Comparison of ENCODE assay signal across 1 cellular context in the genomic region with DNA sequence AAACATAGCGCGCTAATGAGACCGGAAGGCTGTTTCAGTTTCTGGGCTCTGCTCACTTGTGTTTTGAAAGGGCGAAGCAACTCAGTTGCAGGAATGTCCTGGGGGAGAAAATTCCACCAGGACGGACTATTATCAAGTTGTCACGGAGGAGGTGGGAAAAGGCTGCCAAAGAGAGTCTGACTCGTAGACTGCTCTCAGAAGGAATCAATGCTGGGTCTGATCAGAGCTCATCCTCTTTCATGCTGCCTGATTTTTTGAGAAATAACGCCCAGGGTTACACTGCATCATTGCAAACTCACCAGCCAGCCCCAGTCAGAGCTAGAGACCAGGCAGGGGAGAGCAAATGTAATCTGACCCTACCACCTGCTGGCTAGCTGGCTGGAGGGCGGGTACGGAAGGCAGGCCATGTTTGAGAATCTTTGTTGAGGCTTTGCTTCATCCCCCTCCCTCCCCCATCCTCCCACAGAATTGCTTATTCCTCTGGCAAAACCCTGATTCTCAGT.
TF ChIP-seq lines count a peak whose summit lies in the region.

No MANE protein-coding gene starts in this region.

TF ChIP-seq in SK-N-SH, 30 proteins besides CTCF, POLR2A, EP300 and RAD21 (continued from another document):
- TF ChIP-seq, protein P1, sequence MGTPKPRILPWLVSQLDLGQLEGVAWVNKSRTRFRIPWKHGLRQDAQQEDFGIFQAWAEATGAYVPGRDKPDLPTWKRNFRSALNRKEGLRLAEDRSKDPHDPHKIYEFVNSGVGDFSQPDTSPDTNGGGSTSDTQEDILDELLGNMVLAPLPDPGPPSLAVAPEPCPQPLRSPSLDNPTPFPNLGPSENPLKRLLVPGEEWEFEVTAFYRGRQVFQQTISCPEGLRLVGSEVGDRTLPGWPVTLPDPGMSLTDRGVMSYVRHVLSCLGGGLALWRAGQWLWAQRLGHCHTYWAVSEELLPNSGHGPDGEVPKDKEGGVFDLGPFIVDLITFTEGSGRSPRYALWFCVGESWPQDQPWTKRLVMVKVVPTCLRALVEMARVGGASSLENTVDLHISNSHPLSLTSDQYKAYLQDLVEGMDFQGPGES (IDR thresholded peaks at IDR 0.05; ENCODE audit: low read depth, low read length) = no peak
- TF ChIP-seq CHD2 (IDR thresholded peaks at IDR 0.05; ENCODE audit: low read length, partially characterized antibody) (no peak), TEAD4 (IDR thresholded peaks at IDR 0.05; ENCODE audit: borderline replicate concordance, insufficient read depth) (no peak), RXRA (IDR thresholded peaks at IDR 0.05; ENCODE audit: borderline replicate concordance, low read depth) (no peak), EZH2phosphoT487 (IDR thresholded peaks at IDR 0.05; ENCODE audit: borderline replicate concordance, low read depth) (no peak), SIN3A (IDR thresholded peaks at IDR 0.05; ENCODE audit: borderline replicate concordance, low read depth, low read length) (no peak), TCF12 (IDR thresholded peaks at IDR 0.05) (no peak), NFIC (IDR thresholded peaks at IDR 0.05; ENCODE audit: borderline replicate concordance) (no peak), MXI1 (IDR thresholded peaks at IDR 0.05; ENCODE audit: low read depth, low read length) (no peak), SMC3 (IDR thresholded peaks at IDR 0.05; ENCODE audit: low read depth, low read length) (no peak), FOXJ3 (CRISPR knock-in tag; IDR thresholded peaks at IDR 0.05) (no peak), ELF1 (IDR thresholded peaks at IDR 0.05) (no peak), RCOR1 (IDR thresholded peaks at IDR 0.05; ENCODE audit: low read length) (no peak), NRF1 (IDR thresholded peaks at IDR 0.05; ENCODE audit: low read depth, low read length) (no peak), MEF2A (IDR thresholded peaks at IDR 0.05; ENCODE audit: borderline replicate concordance, low read depth) (no peak)
- TF ChIP-seq, protein P2, sequence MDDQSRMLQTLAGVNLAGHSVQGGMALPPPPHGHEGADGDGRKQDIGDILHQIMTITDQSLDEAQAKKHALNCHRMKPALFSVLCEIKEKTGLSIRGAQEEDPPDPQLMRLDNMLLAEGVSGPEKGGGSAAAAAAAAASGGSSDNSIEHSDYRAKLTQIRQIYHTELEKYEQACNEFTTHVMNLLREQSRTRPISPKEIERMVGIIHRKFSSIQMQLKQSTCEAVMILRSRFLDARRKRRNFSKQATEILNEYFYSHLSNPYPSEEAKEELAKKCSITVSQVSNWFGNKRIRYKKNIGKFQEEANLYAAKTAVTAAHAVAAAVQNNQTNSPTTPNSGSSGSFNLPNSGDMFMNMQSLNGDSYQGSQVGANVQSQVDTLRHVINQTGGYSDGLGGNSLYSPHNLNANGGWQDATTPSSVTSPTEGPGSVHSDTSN (IDR thresholded peaks at IDR 0.05) = no peak
- TF ChIP-seq, protein P3, sequence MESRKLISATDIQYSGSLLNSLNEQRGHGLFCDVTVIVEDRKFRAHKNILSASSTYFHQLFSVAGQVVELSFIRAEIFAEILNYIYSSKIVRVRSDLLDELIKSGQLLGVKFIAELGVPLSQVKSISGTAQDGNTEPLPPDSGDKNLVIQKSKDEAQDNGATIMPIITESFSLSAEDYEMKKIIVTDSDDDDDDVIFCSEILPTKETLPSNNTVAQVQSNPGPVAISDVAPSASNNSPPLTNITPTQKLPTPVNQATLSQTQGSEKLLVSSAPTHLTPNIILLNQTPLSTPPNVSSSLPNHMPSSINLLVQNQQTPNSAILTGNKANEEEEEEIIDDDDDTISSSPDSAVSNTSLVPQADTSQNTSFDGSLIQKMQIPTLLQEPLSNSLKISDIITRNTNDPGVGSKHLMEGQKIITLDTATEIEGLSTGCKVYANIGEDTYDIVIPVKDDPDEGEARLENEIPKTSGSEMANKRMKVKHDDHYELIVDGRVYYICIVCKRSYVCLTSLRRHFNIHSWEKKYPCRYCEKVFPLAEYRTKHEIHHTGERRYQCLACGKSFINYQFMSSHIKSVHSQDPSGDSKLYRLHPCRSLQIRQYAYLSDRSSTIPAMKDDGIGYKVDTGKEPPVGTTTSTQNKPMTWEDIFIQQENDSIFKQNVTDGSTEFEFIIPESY (IDR thresholded peaks at IDR 0.05; ENCODE audit: borderline replicate concordance, low read depth) = no peak
